8 cellular contexts compared by ENCODE assay signal in genomic region chr16:71847096-71847495, GRCh38. TPM values are rescaled to one million over a fixed set of nuclear protein-coding genes. Genes with fewer than 3 reads are reported as not detected.
DNase-seq lines count a peak whose midpoint lies in the region; ATAC-seq, FAIRE-seq and TF ChIP-seq lines count a peak whose summit lies in the region.

No MANE protein-coding gene starts in this region.

- H3K27ac Mint-ChIP-seq in activated T-cell treated with anti-CD3 and anti-CD28 coated beads, Interleukin-2, amount 50 U/mL, for 24 hours = peak overlapping the region; percentile 90
- peak overlapping the region; percentile 83 for H3K27ac Mint-ChIP-seq in activated naive CD8-positive, alpha-beta T cell

- H3K27me3 ChIP-seq in thymus (ENCODE audit: control insufficient read depth, insufficient read depth) = no peaks in the 10 kb centered on the region

- peaks cover 27 to 36% of the 10 kb centered on the region in 2 donors for H3K36me3 ChIP-seq in kidney (ENCODE audit: control insufficient read depth in 1 of 2, insufficient read depth in 2 of 2, low read length in 2 of 2)
- H3K36me3 ChIP-seq in thymus (ENCODE audit: control insufficient read depth, insufficient read depth) = peaks cover 32% of the 10 kb centered on the region

- H3K9me3 Mint-ChIP-seq in activated T-cell treated with anti-CD3 and anti-CD28 coated beads, Interleukin-2, amount 50 U/mL, for 24 hours = no peaks in the 10 kb centered on the region
- no peaks in the 10 kb centered on the region for H3K9me3 Mint-ChIP-seq in activated naive CD8-positive, alpha-beta T cell (ENCODE audit: low read depth)

- ATAC-seq in HG03175 (IDR thresholded peaks at IDR 0.05; ENCODE audit: unreplicated experiment) (no peak), HG03565 (IDR thresholded peaks at IDR 0.05; ENCODE audit: unreplicated experiment) (no peak)

- H3K27ac ChIP-seq in kidney (ENCODE audit: low read depth in 2 of 2, low read length in 2 of 2) (no peak overlapping the region), thymus (ENCODE audit: low read depth) (no peak overlapping the region)

- WGBS in thymus = 78% methylated on average over 3 of the region's 3 CpGs

- peaks cover 57% of the 10 kb centered on the region for H3K36me3 Mint-ChIP-seq in activated T-cell treated with anti-CD3 and anti-CD28 coated beads, Interleukin-2, amount 50 U/mL, for 24 hours (ENCODE audit: low read depth)
- peaks cover 10% of the 10 kb centered on the region for H3K36me3 Mint-ChIP-seq in activated naive CD8-positive, alpha-beta T cell

- H3K9me3 ChIP-seq in kidney (ENCODE audit: control insufficient read depth in 1 of 2, low read length in 2 of 2) (no peaks in the 10 kb centered on the region), thymus (ENCODE audit: control insufficient read depth) (no peaks in the 10 kb centered on the region)

- H3K9ac ChIP-seq in kidney (ENCODE audit: low read length in 2 of 2) = peak overlapping the region in 1 of 2 donors; percentile 97

- FAIRE-seq in kidney (lab: Jason Lieb, UNC) = no peak

- H3K4me3 ChIP-seq in kidney (ENCODE audit: low read length in 2 of 2) (peak overlapping the region; percentile 94 to 99), thymus (ENCODE audit: low read length) (peak overlapping the region; percentile 97)

- no peaks in the 10 kb centered on the region for H3K27me3 Mint-ChIP-seq in activated T-cell treated with anti-CD3 and anti-CD28 coated beads, Interleukin-2, amount 50 U/mL, for 24 hours
- H3K27me3 Mint-ChIP-seq in activated naive CD8-positive, alpha-beta T cell = no peaks in the 10 kb centered on the region

- TF ChIP-seq CTCF in kidney (IDR thresholded peaks at IDR 0.05; ENCODE audit: borderline replicate concordance, extremely low read depth, insufficient read depth) = no peak

- peaks cover 0 to 7% of the 10 kb centered on the region in 2 donors for H3K4me1 ChIP-seq in kidney (ENCODE audit: control insufficient read depth in 1 of 2, insufficient read depth in 1 of 2, low read depth in 1 of 2, low read length in 2 of 2)
- H3K4me1 ChIP-seq in thymus (ENCODE audit: control insufficient read depth, insufficient read depth, low read length) = peaks cover 21% of the 10 kb centered on the region

- peak overlapping the region; percentile 93 for H3K4me3 Mint-ChIP-seq in activated T-cell treated with anti-CD3 and anti-CD28 coated beads, Interleukin-2, amount 50 U/mL, for 24 hours
- H3K4me3 Mint-ChIP-seq in activated naive CD8-positive, alpha-beta T cell = peak overlapping the region; percentile 93

- no peak for DNase-seq in activated T-cell treated with anti-CD3 and anti-CD28 coated beads, Interleukin-2, amount 50 U/mL, for 24 hours
- no peak for DNase-seq in activated T-cell treated with anti-CD3 and anti-CD28 coated beads, Interleukin-2, amount 50 U/mL, for 1 hour
- DNase-seq in kidney (no peak), hepatic stellate cell (ENCODE audit: low spot score) (no peak)

- peaks cover 54% of the 10 kb centered on the region for H3K4me1 Mint-ChIP-seq in activated T-cell treated with anti-CD3 and anti-CD28 coated beads, Interleukin-2, amount 50 U/mL, for 24 hours (ENCODE audit: low read depth)
- peaks cover 41% of the 10 kb centered on the region for H3K4me1 Mint-ChIP-seq in activated naive CD8-positive, alpha-beta T cell (ENCODE audit: low read depth)

- intact Hi-C loops in kidney (cut with DNase I) = no loop called here

RNA-seq across cellular contexts. Expression of gene ATXN1L, which starts 1.3 kb away (rescaled TPM):
- 37.5 TPM for total RNA-seq in kidney
- 7.4 TPM for polyA plus RNA-seq in kidney (ENCODE audit: insufficient read depth, low read depth, low replicate concordance)
- polyA plus RNA-seq in thymus = 6.5 TPM

RNA-seq across cellular contexts. Expression of gene ZNF821, which starts 36.9 kb away (rescaled TPM):
- 7.1 TPM for total RNA-seq in kidney
- polyA plus RNA-seq in kidney (ENCODE audit: insufficient read depth, low read depth, low replicate concordance) = 10.0 TPM
- 7.8 TPM for polyA plus RNA-seq in thymus

RNA-seq across cellular contexts. Expression of gene AP1G1, which starts 38.5 kb away (rescaled TPM):
- 111 TPM for total RNA-seq in kidney
- polyA plus RNA-seq in kidney (ENCODE audit: insufficient read depth, low read depth, low replicate concordance) (28.0 TPM), thymus (24.1 TPM)

RNA-seq across cellular contexts. Expression of gene IST1, which starts 48.2 kb away (rescaled TPM):
- 220 TPM for total RNA-seq in kidney
- polyA plus RNA-seq in kidney (ENCODE audit: insufficient read depth, low read depth, low replicate concordance) (138 TPM), thymus (163 TPM)
